In genomic region chr4:140153744-140154571, GRCh38 we compare ENCODE assay signal across 1 cellular context.
TF ChIP-seq lines count a peak whose summit lies in the region.

Gene MAML3 (minus strand): TSS chr4:140154184. CDS start chr4:140153327, 857 bp downstream.

TF ChIP-seq in HepG2, 621 proteins besides CTCF, POLR2A, EP300 and RAD21 (continued from another document and continues in another):
- TF ChIP-seq SP140L (CRISPR knock-in tag; IDR thresholded peaks at IDR 0.05; ENCODE audit: borderline replicate concordance) (no peak), PRPF4 (IDR thresholded peaks at IDR 0.05; ENCODE audit: low read depth, low read length, poor library complexity, severe bottlenecking) (no peak), ZNF784 (CRISPR knock-in tag; IDR thresholded peaks at IDR 0.05; ENCODE audit: borderline replicate concordance) (peak; percentile 72; the same call in 1 of the 2 replicates), CHD2 (IDR thresholded peaks at IDR 0.05; ENCODE audit: low read depth, low read length) (peak; percentile 76), ZFP82 (CRISPR knock-in tag; IDR thresholded peaks at IDR 0.05; ENCODE audit: borderline replicate concordance) (peak; percentile 59; the same call in 1 of the 2 replicates), ETV5 (CRISPR knock-in tag; IDR thresholded peaks at IDR 0.05; ENCODE audit: borderline replicate concordance) (peak; percentile 34; the same call in 1 of the 2 replicates), KLF15 (CRISPR knock-in tag; IDR thresholded peaks at IDR 0.05; ENCODE audit: borderline replicate concordance) (peak; percentile 79; the same call in 1 of the 2 replicates), MAX (IDR thresholded peaks at IDR 0.05) (peak; percentile 83), KAT8 (CRISPR knock-in tag; IDR thresholded peaks at IDR 0.05) (peak; percentile 53; the same call in 1 of the 2 replicates), NFE2L2 (IDR thresholded peaks at IDR 0.05; ENCODE audit: low read length) (no peak), ZNF275 (CRISPR knock-in tag; IDR thresholded peaks at IDR 0.05; ENCODE audit: borderline replicate concordance) (peak; percentile 70; the same call in 1 of the 2 replicates), ARID4A (CRISPR knock-in tag; IDR thresholded peaks at IDR 0.05; ENCODE audit: borderline replicate concordance) (peak; percentile 72; the same call in 1 of the 2 replicates), ZSCAN21 (CRISPR knock-in tag; IDR thresholded peaks at IDR 0.05; ENCODE audit: borderline replicate concordance) (peak; percentile 59; the same call in 1 of the 2 replicates), ZBTB44 (CRISPR knock-in tag; IDR thresholded peaks at IDR 0.05) (peak; percentile 60; the same call in 1 of the 2 replicates), RNF2 (conservative IDR thresholded peaks at IDR 0.05; ENCODE audit: low read depth) (peak; percentile 88), LCORL (IDR thresholded peaks at IDR 0.05) (no peak), LCORL (CRISPR knock-in tag; IDR thresholded peaks at IDR 0.05) (0 out of 2 replicates have a peak, but pooled peaks have one; percentile 48), ZNF503 (CRISPR knock-in tag; IDR thresholded peaks at IDR 0.05) (0 out of 2 replicates have a peak, but pooled peaks have one; percentile 35), ZNF331 (CRISPR knock-in tag; IDR thresholded peaks at IDR 0.05) (peak; percentile 56; the same call in 1 of the 2 replicates), ARNTL (CRISPR knock-in tag; IDR thresholded peaks at IDR 0.05) (no peak), IRF2 (CRISPR knock-in tag; IDR thresholded peaks at IDR 0.05) (0 out of 2 replicates have a peak, but pooled peaks have one; percentile 47), ZNF547 (CRISPR knock-in tag; IDR thresholded peaks at IDR 0.05) (peak; percentile 80; the same call in 1 of the 2 replicates), SRSF9 (IDR thresholded peaks at IDR 0.05; ENCODE audit: borderline replicate concordance, insufficient read depth, low read depth, low read length, poor library complexity, severe bottlenecking) (no peak), ZBTB43 (CRISPR knock-in tag; conservative IDR thresholded peaks at IDR 0.05) (peak; percentile 63; the same call in 1 of the 2 replicates), ZNF740 (CRISPR knock-in tag; IDR thresholded peaks at IDR 0.05) (0 out of 2 replicates have a peak, but pooled peaks have one; percentile 27), SYNCRIP (IDR thresholded peaks at IDR 0.05; ENCODE audit: insufficient read depth, low read depth, low read length) (no peak), ZNF543 (CRISPR knock-in tag; IDR thresholded peaks at IDR 0.05) (no peak), ASH2L (IDR thresholded peaks at IDR 0.05; ENCODE audit: insufficient read length, low read depth, low read length) (peak; percentile 78), HIVEP1 (CRISPR knock-in tag; IDR thresholded peaks at IDR 0.05) (0 out of 2 replicates have a peak, but pooled peaks have one; percentile 18), ZNF24 (IDR thresholded peaks at IDR 0.05) (peak; percentile 17; the same call in 1 of the 2 replicates), SRF (IDR thresholded peaks at IDR 0.05; ENCODE audit: low read depth, low read length) (no peak), KLF13 (CRISPR knock-in tag; IDR thresholded peaks at IDR 0.05) (no peak), ZNF512B (CRISPR knock-in tag; IDR thresholded peaks at IDR 0.05; ENCODE audit: borderline replicate concordance) (no peak), NFKB2 (CRISPR knock-in tag; IDR thresholded peaks at IDR 0.05; ENCODE audit: borderline replicate concordance) (peak; percentile 89; the same call in 1 of the 2 replicates), GZF1 (CRISPR knock-in tag; IDR thresholded peaks at IDR 0.05) (no peak), MXD1 (CRISPR knock-in tag; IDR thresholded peaks at IDR 0.05) (no peak), MXI1 (IDR thresholded peaks at IDR 0.05; ENCODE audit: borderline replicate concordance, low read depth, low read length) (peak; percentile 55; the same call in 1 of the 3 replicates), SPEN (CRISPR knock-in tag; IDR thresholded peaks at IDR 0.05; ENCODE audit: low read depth) (peak; percentile 79), ATF3 (CRISPR knock-in tag; IDR thresholded peaks at IDR 0.05) (no peak), RARA (CRISPR knock-in tag; IDR thresholded peaks at IDR 0.05) (peak; percentile 50), ZBTB10 (CRISPR knock-in tag; IDR thresholded peaks at IDR 0.05; ENCODE audit: borderline replicate concordance) (no peak)
